23 cellular contexts compared by ENCODE assay signal in the genomic region with DNA sequence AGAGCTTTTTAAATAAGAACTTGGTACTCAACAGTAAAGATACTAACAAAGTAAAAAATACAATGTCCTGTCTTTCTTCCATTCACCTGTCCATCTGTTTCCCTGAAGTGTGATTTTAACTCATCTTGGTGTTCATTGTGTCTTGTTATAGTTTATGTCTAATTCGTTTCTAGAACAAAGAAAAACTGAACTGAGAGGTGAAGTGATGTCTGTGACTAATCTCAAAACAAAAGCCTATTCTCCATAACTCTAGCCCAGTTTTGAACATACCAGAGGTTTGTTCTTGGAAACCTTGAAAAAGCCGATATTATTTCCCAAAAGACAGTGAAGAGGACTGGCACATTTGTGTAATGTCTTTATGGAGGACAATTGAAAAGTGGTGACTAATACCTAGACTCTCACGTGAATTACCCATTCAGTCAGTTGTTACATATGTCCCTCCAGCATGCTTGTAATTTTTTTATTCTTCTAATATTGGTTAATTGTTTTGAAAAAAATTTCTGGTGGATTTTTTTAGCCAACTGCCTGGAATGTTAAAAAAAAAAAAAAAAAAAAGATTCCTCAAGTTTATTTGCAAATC.
"Had no signal": no experiment of that assay in that cellular context is flagged by ENCODE, and none has a peak within 500 bp of the region (broad histone marks: within the 10 kb centered on the region; RNA-seq: fewer than 3 reads in every experiment).

No MANE protein-coding gene starts in this region.

- H3K36me3 Mint-ChIP-seq: activated naive CD8-positive, alpha-beta T cell treated with anti-CD3 and anti-CD28 coated beads, Interleukin-2, amount 10 ng/mL, durations not matched to agents 7 days and 5 days; naive B cell; neural progenitor cell had no signal

- H3K4me2 ChIP-seq: neural progenitor cell had no signal

- H3K36me3 ChIP-seq: brain microvascular endothelial cell, neural progenitor cell, ovary, tibial artery, uterus had no signal

- H3K4me1 ChIP-seq: neural progenitor cell, psoas muscle, tibial artery, uterus had no signal

- H3K9ac ChIP-seq: neural progenitor cell had no signal

- H3K27me3 Mint-ChIP-seq: activated CD4-positive, alpha-beta T cell treated with anti-CD3 and anti-CD28 coated beads, Interleukin-2, amount 10 ng/mL, durations not matched to agents 24 days and 14 days; activated naive CD8-positive, alpha-beta T cell treated with anti-CD3 and anti-CD28 coated beads, Interleukin-2, amount 10 ng/mL, durations not matched to agents 7 days and 5 days; activated T-cell treated with anti-CD3 and anti-CD28 coated beads, Interleukin-2, amount 50 U/mL, for 24 hours; naive B cell had no signal

- H3K9me3 ChIP-seq: mucosa of descending colon, ovary, psoas muscle, tibial artery, uterus had no signal

- H3K4me3 ChIP-seq: coronary artery, mucosa of descending colon, neural progenitor cell, ovary, psoas muscle, skin epidermis, tibial artery, uterus had no signal

- H3K27ac Mint-ChIP-seq: activated CD4-positive, alpha-beta T cell treated with anti-CD3 and anti-CD28 coated beads, Interleukin-2, amount 10 ng/mL, durations not matched to agents 24 days and 14 days; activated CD8-positive, alpha-beta T cell treated with anti-CD3 and anti-CD28 coated beads, Interleukin-2, amount 10 ng/mL, durations not matched to agents 7 days and 5 days; activated naive CD8-positive, alpha-beta T cell treated with anti-CD3 and anti-CD28 coated beads, Interleukin-2, amount 10 ng/mL, durations not matched to agents 7 days and 5 days; activated T-cell treated with anti-CD3 and anti-CD28 coated beads, Interleukin-2, amount 50 U/mL, for 24 hours; activated T-helper 2 cell treated with anti-CD3 and anti-CD28 coated beads, Interferon-gamma antibody, Interleukin-2, Interleukin-4, amounts not matched to agents 10 μg/mL and 5 μg/mL and 100 μg/mL, durations not matched to agents 14 hours and 24 hours and 36 hours; naive B cell; neural progenitor cell had no signal

- ATAC-seq: activated CD8-positive, alpha-beta T cell treated with anti-CD3 and anti-CD28 coated beads, Interleukin-2, amount 10 ng/mL, durations not matched to agents 7 days and 5 days; left cardiac atrium; mucosa of descending colon; psoas muscle; right cardiac atrium; stimulated activated naive CD8-positive, alpha-beta T cell treated with anti-CD3 and anti-CD28 coated beads, Interleukin-15, Interleukin-2, amounts not matched to agents 100 U/mL and 50 U/mL, for 24 hours had no signal

- H3K27ac ChIP-seq: brain microvascular endothelial cell, coronary artery, neural progenitor cell, ovary, psoas muscle, skin epidermis, tibial artery, uterus had no signal

- H3K27me3 ChIP-seq: brain microvascular endothelial cell, neural progenitor cell, ovary, tibial artery, uterus had no signal

- H3K9me3 Mint-ChIP-seq: activated CD4-positive, alpha-beta T cell treated with anti-CD3 and anti-CD28 coated beads, Interleukin-2, amount 10 ng/mL, durations not matched to agents 24 days and 14 days; activated naive CD8-positive, alpha-beta T cell treated with anti-CD3 and anti-CD28 coated beads, Interleukin-2, amount 10 ng/mL, durations not matched to agents 7 days and 5 days; activated T-cell treated with anti-CD3 and anti-CD28 coated beads, Interleukin-2, amount 50 U/mL, for 24 hours; activated T-helper 2 cell treated with anti-CD3 and anti-CD28 coated beads, Interferon-gamma antibody, Interleukin-2, Interleukin-4, amounts not matched to agents 10 μg/mL and 5 μg/mL and 100 μg/mL, durations not matched to agents 14 hours and 24 hours and 36 hours; neural progenitor cell had no signal

- H2AFZ ChIP-seq: neural progenitor cell had no signal

- H3K4me1 Mint-ChIP-seq: activated CD4-positive, alpha-beta T cell treated with anti-CD3 and anti-CD28 coated beads, Interleukin-2, amount 10 ng/mL, durations not matched to agents 24 days and 14 days; activated naive CD8-positive, alpha-beta T cell treated with anti-CD3 and anti-CD28 coated beads, Interleukin-2, amount 10 ng/mL, durations not matched to agents 7 days and 5 days; naive B cell had no signal

- H3K4me3 Mint-ChIP-seq: activated CD4-positive, alpha-beta T cell treated with anti-CD3 and anti-CD28 coated beads, Interleukin-2, amount 10 ng/mL, durations not matched to agents 24 days and 14 days; activated CD8-positive, alpha-beta T cell treated with anti-CD3 and anti-CD28 coated beads, Interleukin-2, amount 10 ng/mL, durations not matched to agents 7 days and 5 days; activated naive CD8-positive, alpha-beta T cell treated with anti-CD3 and anti-CD28 coated beads, Interleukin-2, amount 10 ng/mL, durations not matched to agents 7 days and 5 days; activated T-cell treated with anti-CD3 and anti-CD28 coated beads, Interleukin-2, amount 50 U/mL, for 24 hours; naive B cell; neural progenitor cell had no signal

- DNase-seq: activated CD4-positive, alpha-beta T cell treated with anti-CD3 and anti-CD28 coated beads, Interleukin-2, amount 10 ng/mL, durations not matched to agents 24 days and 14 days; activated CD8-positive, alpha-beta T cell treated with anti-CD3 and anti-CD28 coated beads, Interleukin-2, amount 10 ng/mL, durations not matched to agents 7 days and 5 days; activated naive CD4-positive, alpha-beta T cell treated with Interleukin-2 at 50 U/mL for 16 hours; activated naive CD8-positive, alpha-beta T cell treated with anti-CD3 and anti-CD28 coated beads, Interleukin-2, amount 10 ng/mL, durations not matched to agents 7 days and 5 days; activated T-cell treated with anti-CD3 and anti-CD28 coated beads, Interleukin-2, amount 50 U/mL, for 24 hours; amygdala; brain microvascular endothelial cell; left cardiac atrium; mesenchymal stem cell; mucosa of descending colon; naive B cell; ovary; psoas muscle; right cardiac atrium; stimulated activated naive CD8-positive, alpha-beta T cell treated with anti-CD3 and anti-CD28 coated beads, Interleukin-15, Interleukin-2, amounts not matched to agents 100 U/mL and 50 U/mL, for 24 hours; substantia nigra; T1000; tibial artery; uterus had no signal
